22 cellular contexts compared by ENCODE assay signal in genomic region chr12:104402630-104403029, GRCh38.
"Had no signal": no experiment of that assay in that cellular context is flagged by ENCODE, and none has a peak within 500 bp of the region (broad histone marks: within the 10 kb centered on the region; RNA-seq: fewer than 3 reads in every experiment).

No MANE protein-coding gene starts in this region.

- H3K9me3 ChIP-seq: esophagus squamous epithelium, gastrocnemius medialis, lower lobe of right lung, mucosa of descending colon had no signal

- H3K4me3 Mint-ChIP-seq: endodermal cell; mesothelial cell of epicardium; naive B cell; naive thymus-derived CD8-positive, alpha-beta T cell had no signal

- ATAC-seq: esophagus mucosa; gastrocnemius medialis; heart left ventricle; left cardiac atrium; left lung; left ventricle myocardium superior; lower lobe of right lung; mucosa of descending colon; naive thymus-derived CD8-positive, alpha-beta T cell had no signal

- H3K4me1 Mint-ChIP-seq: endodermal cell, mesothelial cell of epicardium had no signal

- H3K27me3 Mint-ChIP-seq: naive thymus-derived CD8-positive, alpha-beta T cell had no signal

- DNase-seq: dermis blood vessel endothelial cell; dorsolateral prefrontal cortex; effector CD4-positive, alpha-beta T cell; effector memory CD4-positive, alpha-beta T cell; endodermal cell; erythroblast; esophagus squamous epithelium; foreskin fibroblast; foreskin melanocyte; gastrocnemius medialis; heart left ventricle; hypothalamus; left cardiac atrium; left lung; left ventricle myocardium superior; lower lobe of right lung; mesenchymal stem cell; mucosa of descending colon; naive B cell; naive thymus-derived CD8-positive, alpha-beta T cell had no signal

- H3K27ac Mint-ChIP-seq: endodermal cell; mesothelial cell of epicardium; naive thymus-derived CD8-positive, alpha-beta T cell had no signal

- H3K36me3 Mint-ChIP-seq: mesothelial cell of epicardium had no signal
